Comparison of ENCODE assay signal across 9 cellular contexts in genomic region chr4:188818300-188818699, GRCh38.
"Had no signal": no experiment of that assay in that cellular context is flagged by ENCODE, and none has a peak within 500 bp of the region (broad histone marks: within the 10 kb centered on the region; RNA-seq: fewer than 3 reads in every experiment).

No MANE protein-coding gene starts in this region.

- H3K9ac ChIP-seq: GM23248 had no signal

- ATAC-seq: HCT116 had no signal

- H3K36me3 ChIP-seq: HAP-1 had no signal

- H3K4me3 ChIP-seq: GM23248, HAP-1 had no signal

- H3K4me1 ChIP-seq: HAP-1 had no signal

- H3K9me3 ChIP-seq: HAP-1 had no signal

- H2AFZ ChIP-seq: GM23248 had no signal

- DNase-seq: GM23248, GOT3, H7, HFFc6, IMR-90, KBM-7 had no signal

- H3K27ac ChIP-seq: GM23248, HL-60 had no signal
